8 cellular contexts compared by ENCODE assay signal in the genomic region with DNA sequence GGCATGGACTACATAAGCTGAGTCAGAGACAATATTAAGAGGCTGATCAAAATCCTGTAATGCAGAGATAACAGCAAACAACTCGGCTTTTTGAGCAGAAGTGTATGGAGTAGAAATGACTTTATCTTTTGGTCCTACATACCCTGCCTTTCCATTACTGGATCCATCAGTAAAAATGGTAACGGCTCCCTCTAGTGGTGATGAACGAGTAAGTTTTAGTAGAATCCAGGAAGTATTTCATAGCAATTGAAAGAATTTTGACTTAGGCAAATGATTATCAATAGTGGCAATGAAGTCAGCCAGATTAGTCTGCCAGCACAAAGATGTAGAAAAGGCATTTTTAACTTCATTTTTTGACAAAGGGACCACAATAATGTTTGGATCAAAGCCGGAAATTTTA.
DNase-seq lines count a peak whose midpoint lies in the region; TF ChIP-seq lines count a peak whose summit lies in the region.
"Not testable (repeated sequence)": the region's sequence is repeated elsewhere in the genome, so short reads cannot be mapped to it uniquely, and the experiment has no call there.

No MANE protein-coding gene starts in this region.

- DNase-seq in Ammon's horn (ENCODE audit: low spot score) (peak; percentile 68), GM12865 (ENCODE audit: low read depth) (peak; percentile 56), NCI-H1092 treated with DMSO at 0.1 percent for 48 hours (lab: John Stamatoyannopoulos, UW) (peak; percentile 36), NCI-H69 (lab: John Stamatoyannopoulos, UW) (peak; percentile 80), SW480 (ENCODE audit: low spot score) (peak; percentile 33), cerebellar cortex (ENCODE audit: low spot score) (peak; percentile 54)
- DNase-seq in right atrium auricular region (ENCODE audit: low spot score) = not testable (repeated sequence)

- H3K36me3 ChIP-seq in right atrium auricular region, neutrophil: not testable (repeated sequence)

- not testable (repeated sequence) for H3K27me3 ChIP-seq in right atrium auricular region, neutrophil

- peak; percentile 9 for TF ChIP-seq CTCF in GM12865 (IDR thresholded peaks at IDR 0.05; ENCODE audit: insufficient read depth, low read depth, low read length, missing control alignments)
- TF ChIP-seq CTCF in right atrium auricular region (IDR thresholded peaks at IDR 0.05) = peak; percentile 36 to 46
- peak; percentile 9 for TF ChIP-seq CTCF in neutrophil (IDR thresholded peaks at IDR 0.05)

- not testable (repeated sequence) for H3K4me1 ChIP-seq in right atrium auricular region; neutrophil (ENCODE audit: control insufficient read depth in 1 of 2, insufficient read depth in 1 of 2, low read depth in 1 of 2, low read length in 1 of 2)

- not testable (repeated sequence) for H3K9me3 ChIP-seq in right atrium auricular region, neutrophil

- not testable (repeated sequence) for H3K27ac ChIP-seq in right atrium auricular region, neutrophil

- H3K4me3 ChIP-seq in GM12865 (ENCODE audit: low read depth, low read length); right atrium auricular region; neutrophil (ENCODE audit: low read depth in 1 of 2, low read length in 1 of 2): not testable (repeated sequence)
